Comparison of ENCODE assay signal across 1 cellular context in the genomic region with DNA sequence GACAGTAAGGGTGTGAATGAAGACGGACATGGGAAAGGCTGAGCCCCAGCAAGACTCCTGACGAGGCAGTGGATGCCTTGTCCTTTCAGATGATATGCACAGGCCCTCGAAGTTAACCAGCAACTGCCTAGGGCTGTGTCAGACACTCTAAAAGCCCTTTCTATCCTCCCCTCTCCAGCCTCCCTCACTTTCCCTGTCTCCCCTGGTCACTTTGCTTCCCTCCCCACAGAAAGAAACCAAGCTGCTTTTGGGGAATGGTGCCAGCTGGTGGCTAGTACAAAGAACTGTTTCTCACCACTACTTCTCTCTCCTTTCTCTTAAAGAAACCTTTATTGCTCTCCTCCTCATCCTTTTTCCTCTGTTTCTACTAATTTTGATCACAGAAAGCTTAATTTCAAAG.
TF ChIP-seq lines count a peak whose summit lies in the region.

No MANE protein-coding gene starts in this region.

TF ChIP-seq in endothelial cell of umbilical vein, 7 proteins besides CTCF, POLR2A, EP300 and RAD21 (continued from another document):
- TF ChIP-seq GATA2 (IDR thresholded peaks at IDR 0.05; ENCODE audit: insufficient read depth, insufficient read length, low read depth, low read length) (no peak), JUN (IDR thresholded peaks at IDR 0.05; ENCODE audit: borderline replicate concordance, insufficient read depth, insufficient read length, low read depth) (no peak), MYC (IDR thresholded peaks at IDR 0.05; ENCODE audit: low read depth, low read length) (no peak)
